In the genomic region with DNA sequence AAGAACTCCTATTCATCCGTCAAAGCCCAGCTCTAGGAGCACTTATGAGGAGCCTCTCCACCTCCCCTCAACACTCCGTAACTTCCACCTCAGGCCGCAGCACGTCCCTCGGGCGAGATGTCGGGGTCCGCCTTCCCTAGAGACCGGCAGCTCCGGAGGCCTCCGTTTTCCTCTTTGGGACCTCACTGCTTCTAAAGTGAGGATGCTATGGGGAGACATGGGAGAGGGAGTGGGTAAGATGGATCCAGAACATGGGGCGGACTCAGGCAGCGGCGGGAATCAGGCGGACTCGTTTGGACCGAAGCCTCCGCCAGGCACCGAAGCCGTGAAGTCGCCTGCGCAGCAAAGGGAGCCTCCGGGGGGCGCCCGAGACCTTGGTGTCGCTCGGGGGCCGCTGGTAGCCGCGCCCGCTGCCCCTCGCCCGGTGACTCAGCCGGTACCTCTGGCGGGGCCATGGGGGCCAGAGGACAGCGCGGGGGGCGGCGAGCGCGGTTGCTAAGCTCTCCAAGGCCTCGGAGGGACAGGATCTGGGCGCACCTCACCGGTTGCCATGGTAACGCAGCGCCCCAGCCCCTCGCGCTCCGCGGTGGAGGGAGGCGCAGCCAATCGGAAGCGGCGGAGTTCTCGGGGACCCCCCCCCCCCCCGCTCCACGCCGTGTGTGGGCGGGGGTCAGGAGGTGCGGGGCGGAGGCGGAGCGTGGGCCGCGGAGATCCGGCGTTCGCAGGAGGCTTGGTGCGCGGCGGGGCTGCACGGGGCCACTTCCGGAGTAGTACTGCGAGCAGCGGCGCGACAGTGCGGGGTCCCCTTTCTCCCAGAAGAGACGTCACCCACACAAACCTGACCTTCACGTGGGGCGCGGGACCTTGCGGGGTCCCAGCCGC, we compare ENCODE assay signal across 8 cellular contexts. TPM values are rescaled to one million over a fixed set of nuclear protein-coding genes. Genes with fewer than 3 reads are reported as not detected.
DNase-seq lines count a peak whose midpoint lies in the region; ATAC-seq, FAIRE-seq and TF ChIP-seq lines count a peak whose summit lies in the region.

No MANE protein-coding gene starts in this region.

- H3K9me3 ChIP-seq in HEK293 (ENCODE audit: control insufficient read depth, insufficient read depth, low read depth, low read length), result no peaks in the 10 kb centered on the region
- H3K9me3 ChIP-seq in RWPE2 (ENCODE audit: severe bottlenecking), result no peaks in the 10 kb centered on the region
- H3K9me3 ChIP-seq in pancreas, result no peaks in the 10 kb centered on the region
- no peaks in the 10 kb centered on the region for H3K9me3 ChIP-seq in upper lobe of right lung

- H3K27me3 ChIP-seq in RWPE2 (ENCODE audit: insufficient read depth, poor library complexity, severe bottlenecking), result peaks cover 2% of the 10 kb centered on the region
- H3K27me3 ChIP-seq in pancreas, result peaks cover 0 to 3% (median 0%) of the 10 kb centered on the region in 4 donors
- peaks cover 5% of the 10 kb centered on the region for H3K27me3 ChIP-seq in upper lobe of right lung

- ATAC-seq in RWPE2 (ENCODE audit: low read depth) (peak; percentile 6; the same call in 2 of the 3 replicates), pancreas (peak in 3 of 4 donors; percentile 2 to 25 (median 24)), upper lobe of right lung (peak; percentile 1), GM21360 (IDR thresholded peaks at IDR 0.05; ENCODE audit: unreplicated experiment) (no peak)

- no peaks in the 10 kb centered on the region for H3K36me3 Mint-ChIP-seq in glutamatergic neuron (ENCODE audit: unreplicated experiment)

- CTCF ChIA-PET in HEK293 (lab: Yijun Ruan, JAX), result interaction anchor here (0.6 to 4.5 kb wide), 37 partner anchors 8 to 866 kb away, joined by 3 to 143 read pairs (median 4); no protein-coding TSS in a partner anchor

- FAIRE-seq in pancreas (lab: Jason Lieb, UNC), result no peak

- peak overlapping the region; percentile 65 for H3K4me3 ChIP-seq in AG10803 (ENCODE audit: low read length)
- H3K4me3 ChIP-seq in HEK293 (ENCODE audit: low read depth, low read length), result peak overlapping the region; percentile 48
- H3K4me3 ChIP-seq in RWPE2 (ENCODE audit: severe bottlenecking), result peak overlapping the region; percentile 39
- peak overlapping the region in 2 of 4 donors; percentile 18 to 59 for H3K4me3 ChIP-seq in pancreas
- peak overlapping the region; percentile 67 for H3K4me3 ChIP-seq in upper lobe of right lung

- intact Hi-C loops in pancreas (cut with DNase I) (loop anchor here in 1 of 3 donors (2.0 kb wide), 1 partner anchor 191 kb away; no protein-coding TSS in a partner anchor), upper lobe of right lung (cut with DNase I) (loop anchor here (2.0 kb wide), 1 partner anchor 191 kb away; no protein-coding TSS in a partner anchor)

- 6 to 8% methylated on average over 56 to 84 of the region's 84 CpGs for WGBS in pancreas, 2 donors

- DNase-seq in AG10803 (ENCODE audit: low read depth) (peak; percentile 76), RWPE2 (ENCODE audit: low spot score) (no peak), glutamatergic neuron (peak; percentile 82), pancreas (peak in 3 of 6 donors; percentile 69 to 85 (median 82)), upper lobe of right lung (peak; percentile 84)
- DNase-seq in activated naive CD4-positive, alpha-beta T cell treated with Interleukin-2 at 50 U/mL for 16 hours, result peak; percentile 80

- peaks cover 12% of the 10 kb centered on the region for H3K27me3 Mint-ChIP-seq in glutamatergic neuron (ENCODE audit: unreplicated experiment)

- TF ChIP-seq CTCF in AG10803 (conservative IDR thresholded peaks at IDR 0.05; ENCODE audit: low read length) (peak; percentile 62), HEK293 (tag by site-specific recombination; IDR thresholded peaks at IDR 0.05) (peak; percentile 91), RWPE2 (IDR thresholded peaks at IDR 0.05; ENCODE audit: poor library complexity, severe bottlenecking) (peak; percentile 78), glutamatergic neuron (IDR thresholded peaks at IDR 0.05; ENCODE audit: partially characterized antibody, unreplicated experiment) (peak; percentile 64), pancreas (IDR thresholded peaks at IDR 0.05) (peak in 2 of 4 donors; percentile 20 to 23), upper lobe of right lung (IDR thresholded peaks at IDR 0.05) (peak; percentile 65)

- H3K27ac Mint-ChIP-seq in glutamatergic neuron (ENCODE audit: unreplicated experiment), result no peak overlapping the region

- H3K4me1 Mint-ChIP-seq in glutamatergic neuron (ENCODE audit: low read depth, unreplicated experiment), result peaks cover 3% of the 10 kb centered on the region

- no peaks in the 10 kb centered on the region for H3K36me3 ChIP-seq in HEK293 (ENCODE audit: control insufficient read depth in 2 of 2, insufficient read depth in 1 of 2, low read length in 2 of 2)
- no peaks in the 10 kb centered on the region for H3K36me3 ChIP-seq in RWPE2 (ENCODE audit: low read depth)
- no peaks in the 10 kb centered on the region for H3K36me3 ChIP-seq in pancreas
- no peaks in the 10 kb centered on the region for H3K36me3 ChIP-seq in upper lobe of right lung

- H3K9me3 Mint-ChIP-seq in glutamatergic neuron (ENCODE audit: unreplicated experiment), result peaks cover 9% of the 10 kb centered on the region

- H3K27ac ChIP-seq in HEK293 (ENCODE audit: extremely low read depth, low read depth, low read length) (no peak overlapping the region; the same call in 1 of the 2 replicates), RWPE2 (ENCODE audit: poor library complexity, severe bottlenecking) (peak overlapping the region; percentile 11), pancreas (peak overlapping the region in 2 of 4 donors; percentile 7 to 28), upper lobe of right lung (no peak overlapping the region)

- H3K4me3 Mint-ChIP-seq in glutamatergic neuron (ENCODE audit: unreplicated experiment), result peak overlapping the region; percentile 75

- H3K4me1 ChIP-seq in HEK293 (ENCODE audit: control insufficient read depth, insufficient read depth, low read length), result peaks cover 10% of the 10 kb centered on the region
- H3K4me1 ChIP-seq in RWPE2 (ENCODE audit: insufficient read depth, poor library complexity, severe bottlenecking), result no peaks in the 10 kb centered on the region
- H3K4me1 ChIP-seq in pancreas, result peaks cover 8 to 17% (median 9%) of the 10 kb centered on the region in 3 donors
- peaks cover 38% of the 10 kb centered on the region for H3K4me1 ChIP-seq in upper lobe of right lung

- POLR2A ChIA-PET in HEK293 (lab: Yijun Ruan, JAX), result interaction anchor here (0.5 to 1.2 kb wide), 2 partner anchors 169 to 191 kb away, joined by 8 to 11 read pairs; no protein-coding TSS in a partner anchor

TF ChIP-seq in HEK293, 187 proteins besides CTCF, POLR2A, EP300 and RAD21 (continues in another document):
- TF ChIP-seq ZNF366 (tag by site-specific recombination; conservative IDR thresholded peaks at IDR 0.05) (no peak), ZNF658 (tag by site-specific recombination; IDR thresholded peaks at IDR 0.05) (no peak), TCF7L2 (IDR thresholded peaks at IDR 0.05; ENCODE audit: borderline replicate concordance, low read depth, low read length) (no peak), ZBTB20 (tag by site-specific recombination; IDR thresholded peaks at IDR 0.05) (peak; percentile 63; the same call in 1 of the 2 replicates), ZNF221 (tag by site-specific recombination; IDR thresholded peaks at IDR 0.05; ENCODE audit: borderline replicate concordance) (no peak), ZNF843 (tag by site-specific recombination; IDR thresholded peaks at IDR 0.05) (no peak), ZNF449 (tag by site-specific recombination; IDR thresholded peaks at IDR 0.05) (peak; percentile 37; the same call in 1 of the 2 replicates), ZNF777 (tag by site-specific recombination; IDR thresholded peaks at IDR 0.05; ENCODE audit: borderline replicate concordance) (no peak), KLF7 (tag by site-specific recombination; IDR thresholded peaks at IDR 0.05; ENCODE audit: borderline replicate concordance) (peak; percentile 73), SCRT2 (tag by site-specific recombination; IDR thresholded peaks at IDR 0.05) (no peak; the same call in 1 of the 2 replicates)
- TF ChIP-seq, protein P1, sequence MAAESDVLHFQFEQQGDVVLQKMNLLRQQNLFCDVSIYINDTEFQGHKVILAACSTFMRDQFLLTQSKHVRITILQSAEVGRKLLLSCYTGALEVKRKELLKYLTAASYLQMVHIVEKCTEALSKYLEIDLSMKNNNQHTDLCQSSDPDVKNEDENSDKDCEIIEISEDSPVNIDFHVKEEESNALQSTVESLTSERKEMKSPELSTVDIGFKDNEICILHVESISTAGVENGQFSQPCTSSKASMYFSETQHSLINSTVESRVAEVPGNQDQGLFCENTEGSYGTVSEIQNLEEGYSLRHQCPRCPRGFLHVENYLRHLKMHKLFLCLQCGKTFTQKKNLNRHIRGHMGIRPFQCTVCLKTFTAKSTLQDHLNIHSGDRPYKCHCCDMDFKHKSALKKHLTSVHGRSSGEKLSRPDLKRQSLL (tag by site-specific recombination; IDR thresholded peaks at IDR 0.05), result 0 out of 2 replicates have a peak, but pooled peaks have one; percentile 46

RNA-seq across cellular contexts. Expression of gene HIC1, which starts 1.3 kb away (rescaled TPM):
- 2.5 TPM for total RNA-seq in glutamatergic neuron (ENCODE audit: unreplicated experiment)
- total RNA-seq in pancreas, result 10 to 100 TPM in 2 of 6 donors, 1 to 10 TPM in 4; 1.0 to 15.8 (median 3.8) TPM
- polyA plus RNA-seq in pancreas, result 1 to 10 TPM; 1.8 to 3.7 TPM
- 20.8 TPM for total RNA-seq in upper lobe of right lung

RNA-seq across cellular contexts. Expression of gene OVCA2, which starts 11.8 kb away (rescaled TPM):
- total RNA-seq in glutamatergic neuron (ENCODE audit: unreplicated experiment) (16.3 TPM), pancreas (10 to 100 TPM; 10.4 to 20.5 (median 17.9) TPM), upper lobe of right lung (21.4 TPM)
- 10 to 100 TPM; 46.3 to 79.3 TPM for polyA plus RNA-seq in pancreas

RNA-seq across cellular contexts. Expression of gene DPH1, which starts 23.7 kb away (rescaled TPM):
- total RNA-seq in glutamatergic neuron (ENCODE audit: unreplicated experiment) (36.4 TPM), pancreas (10 to 100 TPM; 21.8 to 37.7 (median 27.6) TPM), upper lobe of right lung (47.8 TPM)
- 10 to 100 TPM; 53.3 to 74.4 TPM for polyA plus RNA-seq in pancreas

RNA-seq across cellular contexts. Expression of gene RTN4RL1, which starts 28.5 kb away (rescaled TPM):
- 50.3 TPM for total RNA-seq in glutamatergic neuron (ENCODE audit: unreplicated experiment)
- total RNA-seq in pancreas, result 1 to 10 TPM in 4 of 6 donors, under 1 TPM in 2; 0.93 to 3.6 (median 1.7) TPM
- polyA plus RNA-seq in pancreas, result 1 to 10 TPM; 3.0 to 3.1 TPM
- total RNA-seq in upper lobe of right lung, result 4.3 TPM
